ENCODE assay signal across 1 cellular context in genomic region chr3:156674046-156674910, GRCh38.
TF ChIP-seq lines count a peak whose summit lies in the region.

Gene TIPARP, plus strand, starts transcription at chr3:156674590. Its CDS starts 3,108 bp downstream, at chr3:156677698.

TF ChIP-seq in GM12878, 131 proteins besides CTCF, POLR2A, EP300 and RAD21 (continued from another document and continues in another):
- TF ChIP-seq ZBTB40 (IDR thresholded peaks at IDR 0.05; ENCODE audit: borderline replicate concordance) (peak; percentile 28; the same call in 1 of the 2 replicates), IKZF1 (conservative IDR thresholded peaks at IDR 0.05) (peak; percentile 96), TAF1 (IDR thresholded peaks at IDR 0.05; ENCODE audit: borderline replicate concordance, low read depth, low read length) (peak; percentile 99), SREBF1 (IDR thresholded peaks at IDR 0.05; ENCODE audit: low read length) (no peak; the same call in 1 of the 2 replicates), EGR1 (IDR thresholded peaks at IDR 0.05; ENCODE audit: borderline replicate concordance in 1 of 2, low read depth in 2 of 2, low read length in 2 of 2) (no peak; a peak in 2 of 3 replicates), NR2F1 (conservative IDR thresholded peaks at IDR 0.05) (no peak; the same call in none of the 2 replicates), LARP7 (IDR thresholded peaks at IDR 0.05) (peak; percentile 74), BCL3 (IDR thresholded peaks at IDR 0.05; ENCODE audit: borderline replicate concordance, insufficient read depth, low read depth, low read length, poor library complexity, severe bottlenecking) (peak; percentile 81), TCF3 (IDR thresholded peaks at IDR 0.05; ENCODE audit: borderline replicate concordance, insufficient read depth, low read depth, low read length) (peak; percentile 85), IRF4 (IDR thresholded peaks at IDR 0.05; ENCODE audit: low read depth, low read length) (peak; percentile 90), RCOR1 (conservative IDR thresholded peaks at IDR 0.05; ENCODE audit: low read depth, low read length) (peak; percentile 85; the same call in 1 of the 2 replicates), STAT3 (IDR thresholded peaks at IDR 0.05; ENCODE audit: low read depth, low read length) (no peak), ZNF622 (IDR thresholded peaks at IDR 0.05) (no peak), PRDM15 (CRISPR knock-in tag; IDR thresholded peaks at IDR 0.05) (no peak), CBX5 (IDR thresholded peaks at IDR 0.05; ENCODE audit: low read depth) (peak; percentile 97), TCF7 (IDR thresholded peaks at IDR 0.05; ENCODE audit: borderline replicate concordance) (0 out of 2 replicates have a peak, but pooled peaks have one; percentile 3), CHD4 (IDR thresholded peaks at IDR 0.05) (no peak), CEBPB (IDR thresholded peaks at IDR 0.05; ENCODE audit: borderline replicate concordance in 1 of 2, low read depth in 2 of 2, low read length in 2 of 2) (peak in 1 of 2 experiments; percentile 31; a peak in 1 of 4 replicates), MEF2B (IDR thresholded peaks at IDR 0.05; ENCODE audit: partially characterized antibody, poor library complexity, severe bottlenecking) (peak; percentile 93), MLLT1 (IDR thresholded peaks at IDR 0.05) (peak; percentile 86), STAT1 (conservative IDR thresholded peaks at IDR 0.05) (no peak; the same call in 1 of the 2 replicates), SUZ12 (IDR thresholded peaks at IDR 0.05; ENCODE audit: unreplicated experiment) (no peak), KLF5 (IDR thresholded peaks at IDR 0.05; ENCODE audit: partially characterized antibody) (peak; percentile 73), CREM (IDR thresholded peaks at IDR 0.05; ENCODE audit: low read depth) (peak; percentile 76), KAT2A (conservative IDR thresholded peaks at IDR 0.05; ENCODE audit: control insufficient read depth, low read depth, low read length) (no peak), NFYA (IDR thresholded peaks at IDR 0.05; ENCODE audit: borderline replicate concordance, low read depth, low read length) (no peak), GABPA (IDR thresholded peaks at IDR 0.05; ENCODE audit: low read depth) (no peak), NBN (IDR thresholded peaks at IDR 0.05) (peak; percentile 98), JUNB (IDR thresholded peaks at IDR 0.05) (no peak), MEF2A (IDR thresholded peaks at IDR 0.05; ENCODE audit: insufficient read depth, low read depth, low read length) (peak; percentile 86), HDGF (IDR thresholded peaks at IDR 0.05) (peak; percentile 98), ZSCAN29 (IDR thresholded peaks at IDR 0.05) (peak; percentile 99), DPF2 (IDR thresholded peaks at IDR 0.05) (peak; percentile 84; the same call in 1 of the 2 replicates), ELK1 (IDR thresholded peaks at IDR 0.05; ENCODE audit: low read depth, low read length) (peak; percentile 77), ZNF217 (IDR thresholded peaks at IDR 0.05) (no peak), ZNF687 (IDR thresholded peaks at IDR 0.05) (no peak; the same call in none of the 2 replicates), TARDBP (IDR thresholded peaks at IDR 0.05; ENCODE audit: borderline replicate concordance) (peak; percentile 52; the same call in 1 of the 2 replicates), HDAC2 (IDR thresholded peaks at IDR 0.05) (no peak), EED (IDR thresholded peaks at IDR 0.05; ENCODE audit: low read depth) (peak; percentile 82), SP1 (IDR thresholded peaks at IDR 0.05; ENCODE audit: low read depth, low read length) (peak; percentile 40), SREBF2 (IDR thresholded peaks at IDR 0.05; ENCODE audit: low read length) (no peak), RB1 (IDR thresholded peaks at IDR 0.05; ENCODE audit: borderline replicate concordance) (peak; percentile 84; the same call in 1 of the 2 replicates), CBFB (IDR thresholded peaks at IDR 0.05; ENCODE audit: low read depth) (peak; percentile 58), MAX (IDR thresholded peaks at IDR 0.05; ENCODE audit: low read depth, low read length) (peak; percentile 87), RAD51 (IDR thresholded peaks at IDR 0.05) (no peak), E2F8 (IDR thresholded peaks at IDR 0.05; ENCODE audit: low read depth, partially characterized antibody) (no peak), NFIC (IDR thresholded peaks at IDR 0.05; ENCODE audit: low read depth, low read length) (no peak), IKZF2 (IDR thresholded peaks at IDR 0.05) (peak; percentile 91 to 95), FOS (IDR thresholded peaks at IDR 0.05; ENCODE audit: borderline replicate concordance, extremely low read depth, insufficient read length) (no peak)
